10 cellular contexts compared by ENCODE assay signal in the genomic region with DNA sequence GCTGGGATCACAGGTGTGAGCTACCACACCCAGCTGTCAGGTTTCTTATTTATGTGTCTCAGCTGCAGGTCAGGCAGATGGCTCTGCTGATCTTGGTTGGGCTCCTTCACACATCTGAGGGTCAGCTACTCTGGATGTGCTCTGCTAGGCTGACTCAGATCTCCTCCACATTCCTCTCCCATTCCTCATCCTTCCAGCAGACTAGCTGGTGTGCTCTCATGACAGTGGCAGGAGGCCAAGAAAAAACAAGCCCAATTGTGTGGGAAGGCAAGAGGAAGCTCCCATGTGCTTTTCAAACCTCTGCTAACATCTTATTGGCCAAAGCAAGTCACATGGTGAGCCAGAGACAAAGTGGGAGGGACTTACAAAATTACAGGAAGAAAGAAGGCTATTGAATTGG.
A peak's percentile ranks its signal among the peaks of the same experiment; 100 is the strongest.
DNase-seq lines count a peak whose midpoint lies in the region; ATAC-seq and FAIRE-seq lines count a peak whose summit lies in the region.
"Had no signal": no experiment of that assay in that cellular context is flagged by ENCODE, and none has a peak within 500 bp of the region (broad histone marks: within the 10 kb centered on the region; RNA-seq: fewer than 3 reads in every experiment).

No MANE protein-coding gene starts in this region.

- ATAC-seq in HG02642 (IDR thresholded peaks at IDR 0.05; ENCODE audit: poor library complexity, unreplicated experiment) (no peak), HG03139 (IDR thresholded peaks at IDR 0.05; ENCODE audit: unreplicated experiment) (no peak), GM21737 (IDR thresholded peaks at IDR 0.05; ENCODE audit: unreplicated experiment) (no peak)

- peak; percentile 70 for FAIRE-seq in HTR-8/SVneo (lab: Jason Lieb, UNC)

- DNase-seq in C1 segment of cervical spinal cord (lab: John Stamatoyannopoulos, UW) (peak in 9 of 14 donors; percentile 11 to 88 (median 42)), HTR-8/SVneo (ENCODE audit: insufficient read length, low spot score) (peak; percentile 58), amniotic epithelial cell (ENCODE audit: low read depth) (peak; percentile 96), kidney tubule cell (ENCODE audit: low spot score) (peak; percentile 99), NCI-H1930 (lab: John Stamatoyannopoulos, UW) (no peak)
- DNase-seq: activated gamma-delta T cell treated with Interleukin-2 at 50 U/mL for 16 hours, NCI-H146 had no signal

Comparison
In these comparisons a context has a peak if more than half of its experiments do, and no peak if none do; other contexts are left out.
1. DNase-seq: peak in C1 segment of cervical spinal cord (9 of 14), HTR-8/SVneo (single experiment), amniotic epithelial cell (single experiment) and kidney tubule cell (single experiment); none in NCI-H1930 (0 of 2).